In the genomic region with DNA sequence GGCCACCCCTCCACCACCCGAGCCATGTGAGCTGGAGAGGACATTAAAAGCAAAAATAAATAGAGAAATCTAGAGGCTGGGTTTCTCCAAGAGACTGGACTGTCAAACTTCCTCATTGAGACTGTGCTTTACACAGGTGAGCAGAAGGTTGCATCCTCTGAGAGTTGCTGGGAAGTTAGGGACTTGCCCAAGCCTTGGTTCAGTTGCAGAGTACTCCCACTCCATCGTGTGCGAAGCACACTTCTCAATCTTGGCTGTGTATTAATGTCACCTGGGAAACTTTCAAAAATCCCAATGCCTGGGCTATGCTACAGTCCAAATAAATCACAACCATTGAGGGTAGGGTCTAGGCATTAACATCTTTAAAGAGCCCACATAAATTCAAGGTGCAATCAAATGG, we compare ENCODE assay signal across 15 cellular contexts.
"Had no signal": no experiment of that assay in that cellular context is flagged by ENCODE, and none has a peak within 500 bp of the region (broad histone marks: within the 10 kb centered on the region; RNA-seq: fewer than 3 reads in every experiment).

No MANE protein-coding gene starts in this region.

- H3K4me3 Mint-ChIP-seq: activated CD4-positive, alpha-beta memory T cell treated with anti-CD3 and anti-CD28 coated beads for 36 hours; activated T-cell treated with anti-CD3 and anti-CD28 coated beads, Interleukin-2, amount 50 U/mL, for 4 hours; naive thymus-derived CD4-positive, alpha-beta T cell had no signal

- H3K9me3 Mint-ChIP-seq: activated CD4-positive, alpha-beta memory T cell treated with anti-CD3 and anti-CD28 coated beads for 36 hours; activated T-cell treated with anti-CD3 and anti-CD28 coated beads, Interleukin-2, amount 50 U/mL, for 4 hours; naive thymus-derived CD4-positive, alpha-beta T cell had no signal

- H3K27ac Mint-ChIP-seq: activated CD4-positive, alpha-beta memory T cell treated with anti-CD3 and anti-CD28 coated beads for 36 hours; naive thymus-derived CD4-positive, alpha-beta T cell had no signal

- ATAC-seq: activated T-cell treated with anti-CD3 and anti-CD28 coated beads, Interleukin-2, amount 50 U/mL, for 4 hours; naive thymus-derived CD4-positive, alpha-beta T cell; pancreas; upper lobe of right lung had no signal

- H3K36me3 Mint-ChIP-seq: activated CD4-positive, alpha-beta memory T cell treated with anti-CD3 and anti-CD28 coated beads for 36 hours; naive thymus-derived CD4-positive, alpha-beta T cell had no signal

- H3K4me3 ChIP-seq: cardiac muscle cell, pancreas, sigmoid colon, spleen, stomach, thoracic aorta, upper lobe of right lung had no signal

- DNase-seq: activated CD4-positive, alpha-beta memory T cell treated with anti-CD3 and anti-CD28 coated beads for 36 hours; activated CD4-positive, alpha-beta T cell treated with anti-CD3 and anti-CD28 coated beads for 1 hour; activated effector memory CD4-positive, alpha-beta T cell treated with Interleukin-2 at 50 U/mL for 16 hours; activated naive CD4-positive, alpha-beta T cell treated with anti-CD3 and anti-CD28 coated beads, Interleukin-2, amount 50 U/mL, for 16 hours; activated T-cell treated with anti-CD3 and anti-CD28 coated beads, Interleukin-2, amount 50 U/mL, for 4 hours; islet precursor cell; naive thymus-derived CD4-positive, alpha-beta T cell; pancreas; sigmoid colon; spleen; stomach; T-helper 9 cell; upper lobe of right lung had no signal
